1 cellular context compared by ENCODE assay signal in the genomic region with DNA sequence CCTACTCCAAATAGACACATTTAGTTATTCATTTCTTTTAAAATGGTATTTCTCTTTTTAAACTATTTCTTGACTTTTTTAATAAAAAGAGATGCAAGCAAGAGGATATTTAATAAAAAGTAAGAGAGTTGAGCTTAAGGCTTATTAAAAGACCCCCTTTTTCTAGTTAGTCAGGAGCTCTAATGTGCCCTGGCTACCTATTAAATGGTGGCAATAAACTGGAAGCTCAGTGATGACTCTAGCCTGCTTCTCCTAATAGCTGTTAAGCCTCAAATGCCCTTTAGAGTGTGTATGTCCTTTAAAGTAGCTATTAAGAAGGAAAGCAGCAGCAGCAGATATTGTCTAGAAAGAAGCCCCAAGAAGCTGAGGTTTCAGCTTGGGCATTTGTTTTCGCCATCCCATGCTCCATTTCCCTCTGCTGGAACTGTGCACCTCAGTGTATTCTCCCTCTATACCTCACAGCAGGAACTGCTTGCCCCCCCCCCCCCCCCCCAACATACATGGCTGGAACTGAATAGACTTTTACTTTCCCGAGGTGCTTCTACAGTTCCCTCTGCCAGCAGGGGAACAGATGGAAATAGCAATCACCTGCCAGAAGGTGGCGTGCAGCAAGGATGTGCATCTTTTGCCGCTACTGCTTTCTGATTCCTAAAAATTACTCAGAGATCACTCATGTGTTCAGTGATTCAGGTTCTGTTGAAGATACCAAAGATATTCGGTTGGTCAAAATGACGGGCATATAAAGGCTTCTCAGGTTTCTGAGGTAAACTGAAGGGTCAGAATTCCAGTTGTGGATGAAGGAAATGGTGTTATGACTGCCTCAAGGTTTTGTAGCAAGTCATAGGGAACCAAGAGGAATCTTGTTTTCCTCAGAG.
TF ChIP-seq lines count a peak whose summit lies in the region.

No MANE protein-coding gene starts in this region.

TF ChIP-seq in GM23338, 12 proteins besides CTCF, POLR2A, EP300 and RAD21 (continued from another document):
- TF ChIP-seq, protein P1, sequence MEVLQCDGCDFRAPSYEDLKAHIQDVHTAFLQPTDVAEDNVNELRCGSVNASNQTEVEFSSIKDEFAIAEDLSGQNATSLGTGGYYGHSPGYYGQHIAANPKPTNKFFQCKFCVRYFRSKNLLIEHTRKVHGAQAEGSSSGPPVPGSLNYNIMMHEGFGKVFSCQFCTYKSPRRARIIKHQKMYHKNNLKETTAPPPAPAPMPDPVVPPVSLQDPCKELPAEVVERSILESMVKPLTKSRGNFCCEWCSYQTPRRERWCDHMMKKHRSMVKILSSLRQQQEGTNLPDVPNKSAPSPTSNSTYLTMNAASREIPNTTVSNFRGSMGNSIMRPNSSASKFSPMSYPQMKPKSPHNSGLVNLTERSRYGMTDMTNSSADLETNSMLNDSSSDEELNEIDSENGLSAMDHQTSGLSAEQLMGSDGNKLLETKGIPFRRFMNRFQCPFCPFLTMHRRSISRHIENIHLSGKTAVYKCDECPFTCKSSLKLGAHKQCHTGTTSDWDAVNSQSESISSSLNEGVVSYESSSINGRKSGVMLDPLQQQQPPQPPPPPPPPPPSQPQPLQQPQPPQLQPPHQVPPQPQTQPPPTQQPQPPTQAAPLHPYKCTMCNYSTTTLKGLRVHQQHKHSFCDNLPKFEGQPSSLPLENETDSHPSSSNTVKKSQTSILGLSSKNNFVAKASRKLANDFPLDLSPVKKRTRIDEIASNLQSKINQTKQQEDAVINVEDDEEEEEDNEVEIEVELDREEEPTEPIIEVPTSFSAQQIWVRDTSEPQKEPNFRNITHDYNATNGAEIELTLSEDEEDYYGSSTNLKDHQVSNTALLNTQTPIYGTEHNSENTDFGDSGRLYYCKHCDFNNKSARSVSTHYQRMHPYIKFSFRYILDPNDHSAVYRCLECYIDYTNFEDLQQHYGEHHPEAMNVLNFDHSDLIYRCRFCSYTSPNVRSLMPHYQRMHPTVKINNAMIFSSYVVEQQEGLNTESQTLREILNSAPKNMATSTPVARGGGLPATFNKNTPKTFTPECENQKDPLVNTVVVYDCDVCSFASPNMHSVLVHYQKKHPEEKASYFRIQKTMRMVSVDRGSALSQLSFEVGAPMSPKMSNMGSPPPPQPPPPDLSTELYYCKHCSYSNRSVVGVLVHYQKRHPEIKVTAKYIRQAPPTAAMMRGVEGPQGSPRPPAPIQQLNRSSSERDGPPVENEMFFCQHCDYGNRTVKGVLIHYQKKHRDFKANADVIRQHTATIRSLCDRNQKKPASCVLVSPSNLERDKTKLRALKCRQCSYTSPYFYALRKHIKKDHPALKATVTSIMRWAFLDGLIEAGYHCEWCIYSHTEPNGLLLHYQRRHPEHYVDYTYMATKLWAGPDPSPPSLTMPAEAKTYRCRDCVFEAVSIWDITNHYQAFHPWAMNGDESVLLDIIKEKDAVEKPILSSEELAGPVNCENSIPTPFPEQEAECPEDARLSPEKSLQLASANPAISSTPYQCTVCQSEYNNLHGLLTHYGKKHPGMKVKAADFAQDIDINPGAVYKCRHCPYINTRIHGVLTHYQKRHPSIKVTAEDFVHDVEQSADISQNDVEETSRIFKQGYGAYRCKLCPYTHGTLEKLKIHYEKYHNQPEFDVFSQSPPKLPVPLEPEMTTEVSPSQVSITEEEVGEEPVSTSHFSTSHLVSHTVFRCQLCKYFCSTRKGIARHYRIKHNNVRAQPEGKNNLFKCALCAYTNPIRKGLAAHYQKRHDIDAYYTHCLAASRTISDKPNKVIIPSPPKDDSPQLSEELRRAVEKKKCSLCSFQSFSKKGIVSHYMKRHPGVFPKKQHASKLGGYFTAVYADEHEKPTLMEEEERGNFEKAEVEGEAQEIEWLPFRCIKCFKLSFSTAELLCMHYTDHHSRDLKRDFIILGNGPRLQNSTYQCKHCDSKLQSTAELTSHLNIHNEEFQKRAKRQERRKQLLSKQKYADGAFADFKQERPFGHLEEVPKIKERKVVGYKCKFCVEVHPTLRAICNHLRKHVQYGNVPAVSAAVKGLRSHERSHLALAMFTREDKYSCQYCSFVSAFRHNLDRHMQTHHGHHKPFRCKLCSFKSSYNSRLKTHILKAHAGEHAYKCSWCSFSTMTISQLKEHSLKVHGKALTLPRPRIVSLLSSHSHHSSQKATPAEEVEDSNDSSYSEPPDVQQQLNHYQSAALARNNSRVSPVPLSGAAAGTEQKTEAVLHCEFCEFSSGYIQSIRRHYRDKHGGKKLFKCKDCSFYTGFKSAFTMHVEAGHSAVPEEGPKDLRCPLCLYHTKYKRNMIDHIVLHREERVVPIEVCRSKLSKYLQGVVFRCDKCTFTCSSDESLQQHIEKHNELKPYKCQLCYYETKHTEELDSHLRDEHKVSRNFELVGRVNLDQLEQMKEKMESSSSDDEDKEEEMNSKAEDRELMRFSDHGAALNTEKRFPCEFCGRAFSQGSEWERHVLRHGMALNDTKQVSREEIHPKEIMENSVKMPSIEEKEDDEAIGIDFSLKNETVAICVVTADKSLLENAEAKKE (CRISPR knock-in tag; IDR thresholded peaks at IDR 0.05): no peak
- TF ChIP-seq ZNF331 (CRISPR knock-in tag; IDR thresholded peaks at IDR 0.05; ENCODE audit: low read depth): no peak
- no peak for TF ChIP-seq EZH2 (IDR thresholded peaks at IDR 0.05; ENCODE audit: low read depth, unreplicated experiment)
- no peak for TF ChIP-seq POLR2AphosphoS5 (IDR thresholded peaks at IDR 0.05; ENCODE audit: low read depth)
- TF ChIP-seq, protein P2, sequence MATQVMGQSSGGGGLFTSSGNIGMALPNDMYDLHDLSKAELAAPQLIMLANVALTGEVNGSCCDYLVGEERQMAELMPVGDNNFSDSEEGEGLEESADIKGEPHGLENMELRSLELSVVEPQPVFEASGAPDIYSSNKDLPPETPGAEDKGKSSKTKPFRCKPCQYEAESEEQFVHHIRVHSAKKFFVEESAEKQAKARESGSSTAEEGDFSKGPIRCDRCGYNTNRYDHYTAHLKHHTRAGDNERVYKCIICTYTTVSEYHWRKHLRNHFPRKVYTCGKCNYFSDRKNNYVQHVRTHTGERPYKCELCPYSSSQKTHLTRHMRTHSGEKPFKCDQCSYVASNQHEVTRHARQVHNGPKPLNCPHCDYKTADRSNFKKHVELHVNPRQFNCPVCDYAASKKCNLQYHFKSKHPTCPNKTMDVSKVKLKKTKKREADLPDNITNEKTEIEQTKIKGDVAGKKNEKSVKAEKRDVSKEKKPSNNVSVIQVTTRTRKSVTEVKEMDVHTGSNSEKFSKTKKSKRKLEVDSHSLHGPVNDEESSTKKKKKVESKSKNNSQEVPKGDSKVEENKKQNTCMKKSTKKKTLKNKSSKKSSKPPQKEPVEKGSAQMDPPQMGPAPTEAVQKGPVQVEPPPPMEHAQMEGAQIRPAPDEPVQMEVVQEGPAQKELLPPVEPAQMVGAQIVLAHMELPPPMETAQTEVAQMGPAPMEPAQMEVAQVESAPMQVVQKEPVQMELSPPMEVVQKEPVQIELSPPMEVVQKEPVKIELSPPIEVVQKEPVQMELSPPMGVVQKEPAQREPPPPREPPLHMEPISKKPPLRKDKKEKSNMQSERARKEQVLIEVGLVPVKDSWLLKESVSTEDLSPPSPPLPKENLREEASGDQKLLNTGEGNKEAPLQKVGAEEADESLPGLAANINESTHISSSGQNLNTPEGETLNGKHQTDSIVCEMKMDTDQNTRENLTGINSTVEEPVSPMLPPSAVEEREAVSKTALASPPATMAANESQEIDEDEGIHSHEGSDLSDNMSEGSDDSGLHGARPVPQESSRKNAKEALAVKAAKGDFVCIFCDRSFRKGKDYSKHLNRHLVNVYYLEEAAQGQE (IDR thresholded peaks at IDR 0.05; ENCODE audit: unreplicated experiment): no peak
- TF ChIP-seq NANOG (IDR thresholded peaks at IDR 0.05; ENCODE audit: borderline replicate concordance): no peak
- TF ChIP-seq ZNF114 (CRISPR knock-in tag; IDR thresholded peaks at IDR 0.05): no peak
- no peak for TF ChIP-seq CREB1 (CRISPR knock-in tag; IDR thresholded peaks at IDR 0.05; ENCODE audit: low read depth)
TF ChIP-seq in GM23338: peak in this region for 0.
